17 cellular contexts compared by ENCODE assay signal in the genomic region with DNA sequence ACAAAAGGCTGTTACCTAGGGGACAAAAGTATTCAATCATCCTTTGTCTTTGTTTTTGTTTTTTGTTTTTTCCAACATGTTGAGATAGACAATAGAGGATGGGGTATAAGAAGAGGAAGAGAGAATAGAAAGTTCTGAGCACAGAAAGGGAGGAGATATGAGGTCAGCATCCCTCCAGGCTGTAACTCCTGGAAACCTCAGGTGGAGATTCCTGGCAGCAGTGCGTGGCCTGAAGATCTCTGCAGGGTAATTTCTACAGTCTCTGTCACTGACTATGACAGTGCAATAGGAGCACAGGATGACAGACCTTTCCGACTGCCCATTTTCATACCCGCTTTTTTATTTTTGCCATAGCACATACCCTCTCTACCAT.
DNase-seq lines count a peak whose midpoint lies in the region; ATAC-seq and TF ChIP-seq lines count a peak whose summit lies in the region.
"Had no signal": no experiment of that assay in that cellular context is flagged by ENCODE, and none has a peak within 500 bp of the region (broad histone marks: within the 10 kb centered on the region; RNA-seq: fewer than 3 reads in every experiment).

No MANE protein-coding gene starts in this region.

- H3K9me3 ChIP-seq in PC-3 (ENCODE audit: low read length) (peaks cover 10% of the 10 kb centered on the region), trophoblast cell (ENCODE audit: insufficient read depth, low read depth, low read length) (no peaks in the 10 kb centered on the region)
- H3K9me3 ChIP-seq: BLaER1 treated with 17β-estradiol and CSF1 and Interleukin-3, amounts not matched to agents 10 nM and 100 nM had no signal

- intact Hi-C loops in PC-3 (cut with micrococcal nuclease): loop anchor here (2.0 kb wide), 1 partner anchor 64 kb away; no protein-coding TSS in a partner anchor

- H4K12ac ChIP-seq in trophoblast cell (ENCODE audit: low read depth, low read length): no peak overlapping the region

- H4K8ac ChIP-seq in trophoblast cell (ENCODE audit: low read depth, low read length): no peak overlapping the region

- POLR2A ChIA-PET in PC-3 (lab: Charles Lee; ENCODE audit: unreplicated experiment): no interaction called here

- no peaks in the 10 kb centered on the region for H3K79me1 ChIP-seq in trophoblast cell (ENCODE audit: low read length)

- 100% methylated on average over 1 of the region's 3 CpGs for WGBS in trophoblast cell (ENCODE audit: extremely low coverage, insufficient coverage, insufficient read length)

- H2AFZ ChIP-seq in GM23338 (no peak overlapping the region), PC-3 (ENCODE audit: low read length) (no peak overlapping the region), trophoblast cell (ENCODE audit: insufficient read depth, low read length, poor library complexity) (no peak overlapping the region)

- H4K91ac ChIP-seq in trophoblast cell (ENCODE audit: low read depth, low read length): no peak overlapping the region

- H3K9ac ChIP-seq in PC-3 (ENCODE audit: low read length) (no peak overlapping the region), trophoblast cell (ENCODE audit: low read length) (no peak overlapping the region)
- H3K9ac ChIP-seq: BLaER1 treated with 17β-estradiol and CSF1 and Interleukin-3, amounts not matched to agents 10 nM and 100 nM had no signal

- no peak overlapping the region for H2BK5ac ChIP-seq in trophoblast cell (ENCODE audit: low read depth, low read length, poor library complexity)

- TF ChIP-seq CTCF in GM23338 (conservative IDR thresholded peaks at IDR 0.05; ENCODE audit: low read depth in 2 of 2) (no peak), PC-3 (conservative IDR thresholded peaks at IDR 0.05; ENCODE audit: low read depth, low read length) (no peak)

- no peak overlapping the region for H3K4me3 Mint-ChIP-seq in GM23338
- H3K4me3 Mint-ChIP-seq: CD4-positive, alpha-beta memory T cell had no signal

- H2BK12ac ChIP-seq in trophoblast cell (ENCODE audit: low read length): no peak overlapping the region

- no peaks in the 10 kb centered on the region for H3K27me3 Mint-ChIP-seq in GM23338 (ENCODE audit: insufficient read depth, low read depth, poor library complexity)

- H3K14ac ChIP-seq in trophoblast cell (ENCODE audit: low read length): no peak overlapping the region

- H3K27me3 ChIP-seq in GM23338 (ENCODE audit: insufficient read depth) (no peaks in the 10 kb centered on the region), PC-3 (ENCODE audit: low read length) (no peaks in the 10 kb centered on the region), trophoblast cell (ENCODE audit: insufficient read depth, low read length) (no peaks in the 10 kb centered on the region)
- H3K27me3 ChIP-seq: BLaER1 treated with 17β-estradiol and CSF1 and Interleukin-3, amounts not matched to agents 10 nM and 100 nM had no signal

- DNase-seq in GM23338 (ENCODE audit: low spot score) (no peak), PC-3 (no peak), epithelial cell of prostate (ENCODE audit: low read depth, low spot score) (no peak), trophoblast cell (peak; percentile 87 to 88), NCI-H2227 (lab: John Stamatoyannopoulos, UW; ENCODE audit: unreplicated experiment) (no peak)
- DNase-seq: 8988T; CD4-positive, alpha-beta memory T cell; DND-41; NCI-H1092; NCI-H1436 treated with DMSO at 0.1 percent for 48 hours; NCI-H2029; NCI-H510A treated with DMSO at 0.1 percent for 48 hours; NCI-H748 treated with DMSO at 0.1 percent for 48 hours had no signal

- no peak overlapping the region for H3K4me3 ChIP-seq in GM23338
- H3K4me3 ChIP-seq in PC-3 (ENCODE audit: low read length): no peak overlapping the region; the same call in 1 of the 2 replicates
- H3K4me3 ChIP-seq in trophoblast cell (ENCODE audit: low read depth, low read length): no peak overlapping the region
- H3K4me3 ChIP-seq: BLaER1 treated with 17β-estradiol and CSF1 and Interleukin-3, amounts not matched to agents 10 nM and 100 nM had no signal

- H3K4me1 ChIP-seq in GM23338 (ENCODE audit: insufficient read depth) (no peaks in the 10 kb centered on the region), PC-3 (ENCODE audit: insufficient read depth, low read length) (peaks cover 23% of the 10 kb centered on the region), trophoblast cell (ENCODE audit: control insufficient read depth in 1 of 2, insufficient read depth in 2 of 2, low read length in 2 of 2) (no peaks in the 10 kb centered on the region)

- H3K4me2 ChIP-seq in GM23338: no peak overlapping the region
- no peak overlapping the region for H3K4me2 ChIP-seq in PC-3 (ENCODE audit: low read length)
- no peak overlapping the region for H3K4me2 ChIP-seq in trophoblast cell (ENCODE audit: low read length)
- H3K4me2 ChIP-seq: BLaER1 treated with 17β-estradiol and CSF1 and Interleukin-3, amounts not matched to agents 10 nM and 100 nM had no signal

- H3K9me3 Mint-ChIP-seq in GM23338: peaks cover 7% of the 10 kb centered on the region

- no peaks in the 10 kb centered on the region for H3K79me2 ChIP-seq in GM23338 (replicated peaks; ENCODE audit: insufficient read depth)
- no peaks in the 10 kb centered on the region for H3K79me2 ChIP-seq in PC-3 (ENCODE audit: low read length)
- H3K79me2 ChIP-seq in trophoblast cell (ENCODE audit: control insufficient read depth, insufficient read depth, low read length, poor library complexity): no peaks in the 10 kb centered on the region

- H4K20me1 ChIP-seq in GM23338 (replicated peaks; ENCODE audit: insufficient read depth): no peaks in the 10 kb centered on the region
- H4K20me1 ChIP-seq in PC-3 (ENCODE audit: low read length): no peaks in the 10 kb centered on the region
- H4K20me1 ChIP-seq: BLaER1 treated with 17β-estradiol and CSF1 and Interleukin-3, amounts not matched to agents 10 nM and 100 nM had no signal

- H3K36me3 ChIP-seq in GM23338 (ENCODE audit: insufficient read depth): no peaks in the 10 kb centered on the region
- H3K36me3 ChIP-seq in PC-3 (ENCODE audit: low read depth, low read length): peaks cover 4% of the 10 kb centered on the region; the same call in 1 of the 2 replicates
- H3K36me3 ChIP-seq in trophoblast cell (ENCODE audit: control insufficient read depth in 1 of 2, insufficient read depth in 2 of 2, low read length in 2 of 2): no peaks in the 10 kb centered on the region
- H3K36me3 ChIP-seq: BLaER1 treated with 17β-estradiol and CSF1 and Interleukin-3, amounts not matched to agents 10 nM and 100 nM had no signal

- no peak overlapping the region for H3K27ac ChIP-seq in GM23338 (ENCODE audit: low read depth)
- H3K27ac ChIP-seq in PC-3 (ENCODE audit: low read length): peak overlapping the region; percentile 81
- H3K27ac ChIP-seq in epithelial cell of prostate: peak overlapping the region; percentile 13
- no peak overlapping the region for H3K27ac ChIP-seq in trophoblast cell (ENCODE audit: low read depth, low read length)
- H3K27ac ChIP-seq: BLaER1 treated with 17β-estradiol and CSF1 and Interleukin-3, amounts not matched to agents 10 nM and 100 nM had no signal

- H3K18ac ChIP-seq in trophoblast cell (ENCODE audit: low read length): no peak overlapping the region

- ATAC-seq in GM23338 (peak; percentile 70), PC-3 (no peak), GM21619 (IDR thresholded peaks at IDR 0.05; ENCODE audit: unreplicated experiment) (no peak), GM21723 (IDR thresholded peaks at IDR 0.05; ENCODE audit: unreplicated experiment) (no peak)
- ATAC-seq: SK-N-SH treated with all-trans-retinoic acid at 6 μM for 48 hours had no signal

- peaks cover 13% of the 10 kb centered on the region; the same call in 2 of the 3 replicates for H3K4me1 Mint-ChIP-seq in GM23338
- H3K4me1 Mint-ChIP-seq: CD4-positive, alpha-beta memory T cell had no signal

- no peaks in the 10 kb centered on the region for H3K36me3 Mint-ChIP-seq in GM23338 (ENCODE audit: low read depth)
- H3K36me3 Mint-ChIP-seq: CD4-positive, alpha-beta memory T cell had no signal

- CTCF ChIA-PET in PC-3 (lab: Charles Lee): no interaction called here

- H3K23ac ChIP-seq in trophoblast cell (ENCODE audit: low read length): no peak overlapping the region

- H3F3A ChIP-seq in GM23338 (replicated peaks; ENCODE audit: low read depth) (no peaks in the 10 kb centered on the region), PC-3 (ENCODE audit: low read length, unreplicated experiment) (peaks cover 12% of the 10 kb centered on the region)

- H3K4ac ChIP-seq in trophoblast cell (ENCODE audit: low read depth, low read length): no peak overlapping the region

- no peak overlapping the region for H2AK5ac ChIP-seq in trophoblast cell (ENCODE audit: low read length)

- BruUV-seq in PC-3 (replicated peaks; lab: Mats Ljungman, UMichigan): no TSS peak

- H3K27ac Mint-ChIP-seq in GM23338: no peak overlapping the region

- no peak overlapping the region for H2BK120ac ChIP-seq in trophoblast cell (ENCODE audit: insufficient read depth, low read length, poor library complexity)

- H3K9me2 ChIP-seq in GM23338 (ENCODE audit: insufficient read depth) (no peaks in the 10 kb centered on the region), PC-3 (replicated peaks; ENCODE audit: low read length) (0 out of 2 replicates have a peak, but pooled peaks cover 4% of the 10 kb centered on the region)

TF ChIP-seq in GM23338, 12 proteins besides CTCF, POLR2A, EP300 and RAD21 (continues in another document):
- TF ChIP-seq CREB1 (CRISPR knock-in tag; IDR thresholded peaks at IDR 0.05; ENCODE audit: low read depth) (no peak), JUNB (IDR thresholded peaks at IDR 0.05; ENCODE audit: unreplicated experiment) (no peak), NANOG (IDR thresholded peaks at IDR 0.05; ENCODE audit: borderline replicate concordance) (no peak)

Comparison
In these comparisons a context has a peak if more than half of its experiments do, and no peak if none do; other contexts are left out.
1. DNase-seq: peak in trophoblast cell (2 of 2); none in GM23338 (single experiment), PC-3 (single experiment), epithelial cell of prostate (single experiment) and NCI-H2227 (single experiment).
2. H3K27ac ChIP-seq: peak in PC-3 (single experiment) and epithelial cell of prostate (single experiment); none in GM23338 (single experiment) and trophoblast cell (single experiment).